Comparison of ENCODE assay signal across 1 cellular context in genomic region chr18:37385846-37386435, GRCh38.
TF ChIP-seq lines count a peak whose summit lies in the region.

No MANE protein-coding gene starts in this region.

TF ChIP-seq in H1, 55 proteins besides CTCF, POLR2A, EP300 and RAD21 (continued from another document):
- no peak for TF ChIP-seq CHD7 (IDR thresholded peaks at IDR 0.05; ENCODE audit: insufficient replicate concordance, low read length)
- no peak for TF ChIP-seq SIRT6 (IDR thresholded peaks at IDR 0.05; ENCODE audit: low read length)
- no peak for TF ChIP-seq CBX5 (IDR thresholded peaks at IDR 0.05; ENCODE audit: low read depth, low read length)
- TF ChIP-seq SAP30 (IDR thresholded peaks at IDR 0.05; ENCODE audit: insufficient read depth, insufficient replicate concordance, low read length), result no peak
- no peak for TF ChIP-seq CEBPB (IDR thresholded peaks at IDR 0.05; ENCODE audit: low read depth, low read length)
